ENCODE assay signal across 38 cellular contexts in the genomic region with DNA sequence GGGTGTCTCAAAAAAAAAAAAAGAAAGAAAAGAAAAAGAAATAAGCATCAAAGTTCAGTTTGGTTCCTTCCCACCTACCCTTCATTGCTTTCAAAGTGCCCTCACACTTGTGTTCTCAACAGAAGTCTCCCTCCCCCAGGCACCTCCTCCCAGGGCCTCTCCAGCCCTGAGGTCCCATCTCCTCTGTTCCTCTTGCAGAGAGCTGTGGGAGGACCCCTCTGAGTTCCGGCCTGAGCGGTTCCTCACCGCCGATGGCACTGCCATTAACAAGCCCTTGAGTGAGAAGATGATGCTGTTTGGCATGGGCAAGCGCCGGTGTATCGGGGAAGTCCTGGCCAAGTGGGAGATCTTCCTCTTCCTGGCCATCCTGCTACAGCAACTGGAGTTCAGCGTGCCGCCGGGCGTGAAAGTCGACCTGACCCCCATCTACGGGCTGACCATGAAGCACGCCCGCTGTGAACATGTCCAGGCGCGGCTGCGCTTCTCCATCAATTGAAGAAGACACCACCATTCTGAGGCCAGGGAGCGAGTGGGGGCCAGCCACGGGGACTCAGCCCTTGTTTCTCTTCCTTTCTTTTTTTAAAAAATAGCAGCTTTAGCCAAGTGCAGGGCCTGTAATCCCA. TPM values are rescaled to one million over a fixed set of nuclear protein-coding genes. Genes with fewer than 3 reads are reported as not detected.
"Had no signal": no experiment of that assay in that cellular context is flagged by ENCODE, and none has a peak within 500 bp of the region (broad histone marks: within the 10 kb centered on the region; RNA-seq: fewer than 3 reads in every experiment).

No MANE protein-coding gene starts in this region.

- H3K4me1 ChIP-seq: adrenal gland, body of pancreas, gastrocnemius medialis, left ventricle myocardium inferior, prostate gland, sigmoid colon, stomach, upper lobe of right lung had no signal

- H3K27ac ChIP-seq: adrenal gland, body of pancreas, cardiac muscle cell, coronary artery, dorsolateral prefrontal cortex, gastrocnemius medialis, left ventricle myocardium inferior, neutrophil, ovary, prostate gland, sigmoid colon, stomach, upper lobe of right lung had no signal

- DNase-seq: activated CD4-positive, alpha-beta memory T cell treated with anti-CD3 and anti-CD28 coated beads, Interleukin-2, amount 10 ng/mL, durations not matched to agents 7 days and 5 days; activated CD4-positive, alpha-beta T cell treated with anti-CD3 and anti-CD28 coated beads for 1 hour; activated CD4-positive, alpha-beta T cell treated with anti-CD3 and anti-CD28 coated beads, Interleukin-2, amount 10 ng/mL, durations not matched to agents 7 days and 5 days; activated naive CD4-positive, alpha-beta T cell; activated naive CD8-positive, alpha-beta T cell treated with anti-CD3 and anti-CD28 coated beads for 36 hours; activated T-cell treated with anti-CD3 and anti-CD28 coated beads, Interleukin-2, amount 50 U/mL, for 4 hours; adrenal gland; aorta; body of pancreas; cerebellar nuclear complex; dorsolateral prefrontal cortex; effector memory CD4-positive, alpha-beta T cell; erythroblast; gastrocnemius medialis; glutamatergic neuron; left ventricle myocardium inferior; mesendoderm; natural killer cell; ovary; sigmoid colon; small intestine; stimulated activated CD4-positive, alpha-beta T cell treated with anti-CD3 and anti-CD28 coated beads, Interleukin-1b, Interleukin-23, amount 100 ng/mL, for 48 hours; stimulated activated CD4-positive, alpha-beta T cell treated with anti-CD3 and anti-CD28 coated beads, Interleukin-4, amount 100 ng/mL, for 4 hours; stimulated activated naive B cell treated with anti-CD40 and anti-IgM and Interleukin-4, amounts not matched to agents 10 μg/mL and 1 μg/mL and 100 μg/mL, for 72 hours; stomach; T-helper 9 cell; thyroid gland; upper lobe of right lung had no signal

- H3K27me3 ChIP-seq: adrenal gland, body of pancreas, cardiac muscle cell, dorsolateral prefrontal cortex, gastrocnemius medialis, neutrophil, ovary, sigmoid colon, stomach, thyroid gland, upper lobe of right lung had no signal

- H3K4me1 Mint-ChIP-seq: activated CD4-positive, alpha-beta memory T cell treated with anti-CD3 and anti-CD28 coated beads, Interleukin-2, amount 10 ng/mL, durations not matched to agents 7 days and 5 days; activated CD4-positive, alpha-beta T cell treated with anti-CD3 and anti-CD28 coated beads, Interleukin-2, amount 10 ng/mL, durations not matched to agents 7 days and 5 days; activated naive CD8-positive, alpha-beta T cell treated with anti-CD3 and anti-CD28 coated beads for 36 hours; activated T-helper 17 cell treated with anti-CD3 and anti-CD28 coated beads, Interleukin-2, amount 50 U/mL, for 72 hours; natural killer cell had no signal

- H3K9me3 ChIP-seq: adrenal gland, body of pancreas, gastrocnemius medialis, left ventricle myocardium inferior, neutrophil, ovary, prostate gland, sigmoid colon, stomach, thyroid gland, upper lobe of right lung had no signal

- H3K36me3 Mint-ChIP-seq: activated naive CD8-positive, alpha-beta T cell treated with anti-CD3 and anti-CD28 coated beads for 36 hours; natural killer cell; stimulated activated naive B cell treated with anti-CD40 and anti-IgM and Interleukin-4, amounts not matched to agents 10 μg/mL and 1 μg/mL and 100 μg/mL, for 72 hours; WTC11 had no signal

- H3K27me3 Mint-ChIP-seq: activated CD4-positive, alpha-beta T cell treated with anti-CD3 and anti-CD28 coated beads, Interleukin-2, amount 10 ng/mL, durations not matched to agents 7 days and 5 days; activated naive CD8-positive, alpha-beta T cell treated with anti-CD3 and anti-CD28 coated beads for 36 hours; activated T-helper 17 cell treated with anti-CD3 and anti-CD28 coated beads, Interleukin-2, amount 50 U/mL, for 72 hours had no signal

- H3K4me3 ChIP-seq: adrenal gland, body of pancreas, cardiac muscle cell, coronary artery, dorsolateral prefrontal cortex, gastrocnemius medialis, left ventricle myocardium inferior, lung, ovary, prostate gland, sigmoid colon, stomach, thyroid gland, upper lobe of right lung had no signal

- FAIRE-seq: islet of Langerhans, small intestine had no signal

- H3K9me3 Mint-ChIP-seq: activated CD4-positive, alpha-beta memory T cell treated with anti-CD3 and anti-CD28 coated beads, Interleukin-2, amount 10 ng/mL, durations not matched to agents 7 days and 5 days; activated CD4-positive, alpha-beta T cell treated with anti-CD3 and anti-CD28 coated beads, Interleukin-2, amount 10 ng/mL, durations not matched to agents 7 days and 5 days; activated naive CD8-positive, alpha-beta T cell treated with anti-CD3 and anti-CD28 coated beads for 36 hours; activated T-cell treated with anti-CD3 and anti-CD28 coated beads, Interleukin-2, amount 50 U/mL, for 4 hours; activated T-helper 17 cell treated with anti-CD3 and anti-CD28 coated beads, Interleukin-2, amount 50 U/mL, for 72 hours; natural killer cell; stimulated activated naive B cell treated with anti-CD40 and anti-IgM and Interleukin-4, amounts not matched to agents 10 μg/mL and 1 μg/mL and 100 μg/mL, for 72 hours; T-helper 1 cell treated with Interleukin-12 subunit alpha and Interleukin-12 subunit beta and Interleukin-4 antibody, amounts not matched to agents 30 μg/mL and 1 μg/mL, for 36 hours; WTC11 had no signal

- H3K4me3 Mint-ChIP-seq: activated CD4-positive, alpha-beta memory T cell treated with anti-CD3 and anti-CD28 coated beads, Interleukin-2, amount 10 ng/mL, durations not matched to agents 7 days and 5 days; activated CD4-positive, alpha-beta T cell treated with anti-CD3 and anti-CD28 coated beads, Interleukin-2, amount 10 ng/mL, durations not matched to agents 7 days and 5 days; activated naive CD8-positive, alpha-beta T cell treated with anti-CD3 and anti-CD28 coated beads for 36 hours; activated T-cell treated with anti-CD3 and anti-CD28 coated beads, Interleukin-2, amount 50 U/mL, for 4 hours; activated T-helper 17 cell treated with anti-CD3 and anti-CD28 coated beads, Interleukin-2, amount 50 U/mL, for 72 hours; natural killer cell; stimulated activated naive B cell treated with anti-CD40 and anti-IgM and Interleukin-4, amounts not matched to agents 10 μg/mL and 1 μg/mL and 100 μg/mL, for 72 hours; T-helper 1 cell treated with Interleukin-12 subunit alpha and Interleukin-12 subunit beta and Interleukin-4 antibody, amounts not matched to agents 30 μg/mL and 1 μg/mL, for 36 hours; WTC11 had no signal

- H3K36me3 ChIP-seq: adrenal gland, cardiac muscle cell, gastrocnemius medialis, left ventricle myocardium inferior, neutrophil, ovary, prostate gland, sigmoid colon, stomach, thyroid gland, upper lobe of right lung had no signal

- H3K27ac Mint-ChIP-seq: activated CD4-positive, alpha-beta memory T cell treated with anti-CD3 and anti-CD28 coated beads, Interleukin-2, amount 10 ng/mL, durations not matched to agents 7 days and 5 days; activated CD4-positive, alpha-beta T cell treated with anti-CD3 and anti-CD28 coated beads, Interleukin-2, amount 10 ng/mL, durations not matched to agents 7 days and 5 days; activated naive CD8-positive, alpha-beta T cell treated with anti-CD3 and anti-CD28 coated beads for 36 hours; activated T-helper 17 cell treated with anti-CD3 and anti-CD28 coated beads, Interleukin-2, amount 50 U/mL, for 72 hours; natural killer cell; stimulated activated naive B cell treated with anti-CD40 and anti-IgM and Interleukin-4, amounts not matched to agents 10 μg/mL and 1 μg/mL and 100 μg/mL, for 72 hours; T-helper 1 cell treated with Interleukin-12 subunit alpha and Interleukin-12 subunit beta and Interleukin-4 antibody, amounts not matched to agents 30 μg/mL and 1 μg/mL, for 36 hours; WTC11 had no signal

RNA-seq across cellular contexts. Expression of a gene that starts 6.1 kb away (rescaled TPM):
- total RNA-seq: activated CD4-positive, alpha-beta memory T cell treated with anti-CD3 and anti-CD28 coated beads, Interleukin-2, amount 10 ng/mL, durations not matched to agents 7 days and 5 days; activated CD4-positive, alpha-beta T cell treated with anti-CD3 and anti-CD28 coated beads, Interleukin-2, amount 10 ng/mL, durations not matched to agents 7 days and 5 days; activated naive CD8-positive, alpha-beta T cell treated with anti-CD3 and anti-CD28 coated beads for 36 hours; activated T-helper 17 cell treated with anti-CD3 and anti-CD28 coated beads, Interleukin-2, amount 50 U/mL, for 72 hours; adrenal gland; aorta; body of pancreas; cardiac muscle cell; dorsolateral prefrontal cortex; gastrocnemius medialis; left ventricle myocardium inferior; mononuclear cell; natural killer cell; sigmoid colon; stomach; WTC11 had no signal
- polyA plus RNA-seq: adrenal gland, aorta, cardiac muscle cell, ovary, sigmoid colon, small intestine, stomach had no signal

RNA-seq across cellular contexts. Expression of a gene that starts 29.4 kb away (rescaled TPM):
- total RNA-seq: mononuclear cell had no signal

RNA-seq across cellular contexts. Expression of a gene that starts 57.9 kb away (rescaled TPM):
- total RNA-seq: body of pancreas, cardiac muscle cell, gastrocnemius medialis, ovary, upper lobe of right lung, WTC11 had no signal
- polyA plus RNA-seq: cardiac muscle cell, ovary, stomach had no signal
